In the genomic region with DNA sequence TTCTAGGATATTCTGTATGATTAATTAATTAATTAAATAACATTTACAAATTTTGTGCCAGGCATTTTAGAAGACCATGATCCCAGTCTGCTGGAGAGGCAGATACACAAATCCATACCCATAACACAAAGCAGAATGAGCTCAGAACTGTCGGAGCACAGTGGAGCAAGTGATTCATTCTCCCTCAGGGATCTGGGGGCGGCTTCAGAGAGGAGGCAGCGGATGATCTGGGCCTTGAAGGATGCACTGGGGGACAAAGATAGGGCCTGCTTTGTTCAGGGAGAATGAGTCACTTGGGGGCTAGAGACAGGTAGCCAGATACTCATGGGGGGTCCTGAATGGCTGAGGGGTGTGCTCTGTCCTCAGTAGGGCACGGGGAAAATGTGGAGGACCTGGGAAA, we compare ENCODE assay signal across 15 cellular contexts. TPM values are rescaled to one million over a fixed set of nuclear protein-coding genes. Genes with fewer than 3 reads are reported as not detected.
DNase-seq lines count a peak whose midpoint lies in the region; ATAC-seq, FAIRE-seq and TF ChIP-seq lines count a peak whose summit lies in the region.
"Had no signal": no experiment of that assay in that cellular context is flagged by ENCODE, and none has a peak within 500 bp of the region (broad histone marks: within the 10 kb centered on the region; RNA-seq: fewer than 3 reads in every experiment).

No MANE protein-coding gene starts in this region.

- no peaks in the 10 kb centered on the region for H3K79me1 ChIP-seq in IMR-90 (ENCODE audit: low read depth in 1 of 2, low read length in 2 of 2)

- H3K27ac ChIP-seq in IMR-90 (ENCODE audit: insufficient read depth, low read length) (no peak overlapping the region), OCI-LY7 (ENCODE audit: low read depth, low read length, poor library complexity, severe bottlenecking) (no peak overlapping the region)

- H4K91ac ChIP-seq in IMR-90 (ENCODE audit: insufficient read depth, low read depth, low read length) = no peak overlapping the region

- TF ChIP-seq RAD21 in IMR-90 (IDR thresholded peaks at IDR 0.05; ENCODE audit: low read length) = no peak

- ATAC-seq in IMR-90 (ENCODE audit: low read depth) (peak; percentile 29; the same call in 1 of the 2 replicates), left cardiac atrium (peak in 1 of 2 donors; percentile 64)
- ATAC-seq: activated T-cell treated with anti-CD3 and anti-CD28 coated beads, Interleukin-2, amount 50 U/mL, for 72 hours; T-cell had no signal

- BruUV-seq in IMR-90 (replicated peaks; lab: Mats Ljungman, UMichigan) (no TSS peak), OCI-LY7 (replicated peaks; lab: Mats Ljungman, UMichigan) (no TSS peak)

- no peak overlapping the region for H2AK9ac ChIP-seq in IMR-90 (replicated peaks; ENCODE audit: low read depth, low read length, poor library complexity)

- H3K9ac ChIP-seq in IMR-90 (ENCODE audit: low read depth, low read length) = no peak overlapping the region

- H3K23ac ChIP-seq in IMR-90 (ENCODE audit: low read depth, low read length) = no peak overlapping the region

- no peak overlapping the region for H4K5ac ChIP-seq in IMR-90 (ENCODE audit: low read depth, low read length)

- H3K4me3 ChIP-seq in IMR-90 (ENCODE audit: insufficient read depth, low read depth, low read length) (no peak overlapping the region), bronchial epithelial cell (ENCODE audit: low read depth, low read length) (no peak overlapping the region), OCI-LY7 (ENCODE audit: low read depth, low read length, poor library complexity, severe bottlenecking) (no peak overlapping the region)

- no peak overlapping the region for H2BK15ac ChIP-seq in IMR-90 (ENCODE audit: low read depth, low read length)

- POLR2A ChIA-PET in IMR-90 (lab: Charles Lee; ENCODE audit: unreplicated experiment) = no interaction called here
- POLR2A ChIA-PET in OCI-LY7 (lab: Charles Lee) = no interaction called here

- TF ChIP-seq POLR2A in IMR-90 (IDR thresholded peaks at IDR 0.05; ENCODE audit: low read depth, low read length) = no peak

- TF ChIP-seq CTCF in IMR-90 (conservative IDR thresholded peaks at IDR 0.05; ENCODE audit: low read depth, low read length) (no peak), bronchial epithelial cell (IDR thresholded peaks at IDR 0.05; ENCODE audit: insufficient read depth, low read length, severe bottlenecking) (no peak), OCI-LY7 (conservative IDR thresholded peaks at IDR 0.05; ENCODE audit: low read length) (no peak)

- no peaks in the 10 kb centered on the region for H3K79me2 ChIP-seq in OCI-LY7 (ENCODE audit: insufficient read depth, low read depth, low read length)

- no peak for FAIRE-seq in bronchial epithelial cell (lab: Jason Lieb, UNC)

- H3K4me2 ChIP-seq in IMR-90 (ENCODE audit: low read depth, low read length) = no peak overlapping the region
- H3K4me2 ChIP-seq in OCI-LY7 (ENCODE audit: low read length) = no peak overlapping the region

- no peak overlapping the region for H3K18ac ChIP-seq in IMR-90 (ENCODE audit: low read depth, low read length)

- 63% methylated on average over 1 of the region's 4 CpGs; no CpG with 5 or more reads in 1 of the 2 experiments for WGBS in IMR-90 (ENCODE audit: extremely low coverage in 2 of 2, insufficient read length in 1 of 2), 2 experiments

- H3K9me3 ChIP-seq in IMR-90 (ENCODE audit: control insufficient read depth, insufficient read depth, low read length) = no peaks in the 10 kb centered on the region
- no peaks in the 10 kb centered on the region for H3K9me3 ChIP-seq in OCI-LY7 (ENCODE audit: low read length)

- no peaks in the 10 kb centered on the region for H3K9me1 ChIP-seq in IMR-90 (ENCODE audit: insufficient read depth, low read length)

- no peaks in the 10 kb centered on the region for H3K36me3 ChIP-seq in IMR-90 (ENCODE audit: control insufficient read depth, insufficient read depth, low read length)
- no peaks in the 10 kb centered on the region for H3K36me3 ChIP-seq in bronchial epithelial cell (ENCODE audit: control insufficient read depth, insufficient read depth, low read length)
- no peaks in the 10 kb centered on the region for H3K36me3 ChIP-seq in OCI-LY7 (ENCODE audit: insufficient read depth, low read length)

- no peaks in the 10 kb centered on the region for H4K20me1 ChIP-seq in IMR-90 (ENCODE audit: insufficient read depth, low read length)
- H4K20me1 ChIP-seq in OCI-LY7 (ENCODE audit: insufficient read depth, low read length) = no peaks in the 10 kb centered on the region

- dilution Hi-C loops in IMR-90 (cut with HindIII; ENCODE audit: low sequenced_read_pairs, unreplicated experiment) = no loop called here

- DNase-seq in IMR-90 (peak; percentile 26), bronchial epithelial cell (ENCODE audit: low read depth) (peak; percentile 65), left cardiac atrium (peak; percentile 55), stromal cell of bone marrow (ENCODE audit: low read depth) (peak; percentile 87), NCI-H1092 (lab: John Stamatoyannopoulos, UW) (no peak), activated gamma-delta T cell treated with Interleukin-2 at 50 U/mL for 16 hours (no peak), OCI-LY7 (ENCODE audit: low spot score) (no peak), NCI-H1694 treated with DMSO at 0.1 percent for 48 hours (lab: John Stamatoyannopoulos, UW) (no peak)
- DNase-seq: activated CD4-positive, CD25-positive, alpha-beta regulatory T cell treated with anti-CD3 and anti-CD28 coated beads, Interleukin-2, amount 50 U/mL, for 72 hours; activated T-cell treated with anti-CD3 and anti-CD28 coated beads, Interleukin-2, amount 50 U/mL, for 72 hours; CD8-positive, alpha-beta memory T cell; H9; stimulated activated CD4-positive, alpha-beta T cell treated with anti-CD3 and anti-CD28 coated beads, Interleukin-12 subunit alpha, Interleukin-12 subunit beta, amount 100 ng/mL, for 4 hours; T-cell had no signal

- H3K14ac ChIP-seq in IMR-90 (replicated peaks; ENCODE audit: low read depth, low read length) = no peak overlapping the region

- no peak overlapping the region for H2BK5ac ChIP-seq in IMR-90 (ENCODE audit: low read depth, low read length, poor library complexity, severe bottlenecking)

- H3K9me2 ChIP-seq in OCI-LY7 (ENCODE audit: insufficient read depth, low read length) = no peaks in the 10 kb centered on the region

- CTCF ChIA-PET in IMR-90 (lab: Yijun Ruan, JAX) (no interaction called here), OCI-LY7 (lab: Charles Lee; ENCODE audit: unreplicated experiment) (no interaction called here)

- in situ Hi-C loops in IMR-90 (cut with MboI; ENCODE audit: low sequenced_read_pairs) = no loop called here

- H3K4me1 ChIP-seq in IMR-90 (ENCODE audit: control insufficient read depth, insufficient read depth, low read length) (no peaks in the 10 kb centered on the region), OCI-LY7 (ENCODE audit: insufficient read depth, low read length, poor library complexity, severe bottlenecking) (no peaks in the 10 kb centered on the region)

- H2BK120ac ChIP-seq in IMR-90 (ENCODE audit: low read depth, low read length) = no peak overlapping the region

- H2AFZ ChIP-seq in IMR-90 (replicated peaks; ENCODE audit: low read length, poor library complexity) (peak overlapping the region; percentile 11), OCI-LY7 (ENCODE audit: low read length) (no peak overlapping the region)

- H3K56ac ChIP-seq in IMR-90 (ENCODE audit: extremely low read depth, insufficient read depth, low read length) = no peak overlapping the region

- intact Hi-C loops in IMR-90 (cut with micrococcal nuclease) = no loop called here
- intact Hi-C loops in left cardiac atrium (cut with DNase I) = no loop called here
- intact Hi-C loops in OCI-LY7 (cut with micrococcal nuclease; ENCODE audit: unreplicated experiment) = no loop called here

- H2BK20ac ChIP-seq in IMR-90 (ENCODE audit: low read depth, low read length) = no peak overlapping the region

- no peak overlapping the region for H2AK5ac ChIP-seq in IMR-90 (ENCODE audit: low read depth, low read length)

- no peaks in the 10 kb centered on the region; the same call in 1 of the 2 replicates for H3K27me3 ChIP-seq in IMR-90 (ENCODE audit: control insufficient read depth, insufficient read depth, low read length)
- H3K27me3 ChIP-seq in bronchial epithelial cell (ENCODE audit: control insufficient read depth, insufficient read depth, low read length) = no peaks in the 10 kb centered on the region

- no peak overlapping the region for H3K4ac ChIP-seq in IMR-90 (ENCODE audit: low read depth, low read length)

- H4K8ac ChIP-seq in IMR-90 (ENCODE audit: low read depth in 2 of 2, low read length in 2 of 2) = no peak overlapping the region

TF ChIP-seq in IMR-90, 13 proteins besides CTCF, POLR2A, EP300 and RAD21 (continues in another document):
- no peak for TF ChIP-seq USF2 (IDR thresholded peaks at IDR 0.05; ENCODE audit: low read depth, low read length)
- no peak for TF ChIP-seq CHD1 (IDR thresholded peaks at IDR 0.05; ENCODE audit: low read depth, low read length)
- TF ChIP-seq RCOR1 (IDR thresholded peaks at IDR 0.05; ENCODE audit: insufficient replicate concordance, low read length) = no peak
- no peak for TF ChIP-seq RFX5 (IDR thresholded peaks at IDR 0.05; ENCODE audit: low read depth, low read length)
- no peak for TF ChIP-seq NFE2L2 (IDR thresholded peaks at IDR 0.05; ENCODE audit: low read depth, low read length)
- TF ChIP-seq FOS (IDR thresholded peaks at IDR 0.05; ENCODE audit: low read depth, low read length) = no peak
- no peak for TF ChIP-seq MXI1 (IDR thresholded peaks at IDR 0.05; ENCODE audit: borderline replicate concordance, low read depth, low read length)

RNA-seq across cellular contexts. Expression of gene TRABD2B, which starts 50.9 kb away (rescaled TPM):
- total RNA-seq in IMR-90 (2012; rRNA removed) (not detected in 2 replicates), bronchial epithelial cell (under 0.01 TPM in 2 replicates), left cardiac atrium (1 to 10 TPM; 6.2 to 7.6 TPM), OCI-LY7 (2022) (not detected in 2 replicates)
- not detected in 2 replicates for polyA plus RNA-seq in IMR-90 (2012; rRNA removed)
- polyA plus RNA-seq in IMR-90 (2012; cell fraction: cytosol; rRNA removed) = not detected in 2 replicates
- not detected in 2 replicates for polyA plus RNA-seq in IMR-90 (2012; cell fraction: nucleus; rRNA removed; ENCODE audit: low replicate concordance)
- total RNA-seq in OCI-LY7 (2014; rRNA removed; shearing (Covaris generic)) = not detected in 2 replicates
- total RNA-seq: activated T-cell treated with anti-CD3 and anti-CD28 coated beads, Interleukin-2, amount 50 U/mL, for 72 hours; CD8-positive, alpha-beta memory T cell; lung microvascular endothelial cell; T-cell had no signal
- polyA plus RNA-seq: CD8-positive, alpha-beta memory T cell had no signal

Comparison
In these comparisons a context has a peak if more than half of its experiments do, and no peak if none do; other contexts are left out.
1. DNase-seq: peak in IMR-90 (single experiment), bronchial epithelial cell (single experiment), left cardiac atrium (single experiment) and stromal cell of bone marrow (single experiment); none in NCI-H1092 (single experiment), activated gamma-delta T cell treated with Interleukin-2 at 50 U/mL for 16 hours (single experiment), OCI-LY7 (single experiment) and NCI-H1694 treated with DMSO at 0.1 percent for 48 hours (single experiment).